Comparison of ENCODE assay signal across 8 cellular contexts in the genomic region with DNA sequence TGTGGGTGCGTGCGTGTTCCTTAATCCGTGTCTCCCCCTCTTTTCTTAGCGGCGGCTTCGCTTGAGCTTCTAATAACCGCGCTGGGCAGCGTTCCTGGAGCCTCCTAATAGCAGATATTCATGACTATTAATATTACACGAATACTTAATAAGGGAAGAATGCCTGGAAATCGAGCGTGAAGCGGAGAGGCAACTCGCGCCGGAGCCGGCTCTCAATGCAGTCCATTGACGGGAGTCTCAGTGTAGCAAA. TPM values are rescaled to one million over a fixed set of nuclear protein-coding genes. Genes with fewer than 3 reads are reported as not detected.
DNase-seq lines count a peak whose midpoint lies in the region; ATAC-seq and TF ChIP-seq lines count a peak whose summit lies in the region.

No MANE protein-coding gene starts in this region.

- intact Hi-C loops in adrenal gland (cut with DNase I): loop anchor here in 1 of 2 donors (10.0 kb wide), 1 partner anchor 377 kb away; no protein-coding TSS in a partner anchor

- TF ChIP-seq CTCF in BE2C (IDR thresholded peaks at IDR 0.05; ENCODE audit: low read depth, low read length) (no peak), HEK293 (tag by site-specific recombination; IDR thresholded peaks at IDR 0.05) (no peak; the same call in 1 of the 2 replicates), adrenal gland (IDR thresholded peaks at IDR 0.05) (no peak)

- H3K36me3 ChIP-seq in BE2C: no peaks in the 10 kb centered on the region
- peaks cover 0 to 20% of the 10 kb centered on the region in 2 experiments; a peak in 1 of 3 replicates for H3K36me3 ChIP-seq in HEK293 (ENCODE audit: control insufficient read depth in 2 of 2, insufficient read depth in 1 of 2, low read length in 2 of 2)
- no peaks in the 10 kb centered on the region for H3K36me3 ChIP-seq in adrenal gland (replicated peaks in 1 of 2)
- no peaks in the 10 kb centered on the region for H3K36me3 ChIP-seq in thymus (ENCODE audit: control insufficient read depth, insufficient read depth)

- no peaks in the 10 kb centered on the region for H3K4me1 ChIP-seq in BE2C
- peaks cover 17% of the 10 kb centered on the region for H3K4me1 ChIP-seq in HEK293 (ENCODE audit: control insufficient read depth, insufficient read depth, low read length)
- H3K4me1 ChIP-seq in adrenal gland (replicated peaks in 1 of 2): peaks cover 19 to 25% of the 10 kb centered on the region in 2 donors
- peaks cover 7% of the 10 kb centered on the region for H3K4me1 ChIP-seq in thymus (ENCODE audit: control insufficient read depth, insufficient read depth, low read length)

- ATAC-seq in HG03039 (IDR thresholded peaks at IDR 0.05; ENCODE audit: unreplicated experiment): no peak

- POLR2A ChIA-PET in HEK293 (lab: Yijun Ruan, JAX): interaction anchor here (0.6 to 5.5 kb wide), 7 partner anchors 6 to 378 kb away, joined by 4 to 112 read pairs (median 7); no protein-coding TSS in a partner anchor

- WGBS in adrenal gland, 4 donors: 0 to 2% (median 1%) methylated on average over 18 of the region's 18 CpGs
- under 1% methylated on average over 18 of the region's 18 CpGs for WGBS in thymus

- H3K27ac ChIP-seq in HEK293 (ENCODE audit: extremely low read depth, low read depth, low read length): peak overlapping the region; percentile 99
- peak overlapping the region in 2 of 5 donors; percentile 18 to 31 for H3K27ac ChIP-seq in adrenal gland
- H3K27ac ChIP-seq in thymus (ENCODE audit: low read depth): no peak overlapping the region

- TF ChIP-seq POLR2A in adrenal gland (IDR thresholded peaks at IDR 0.05): no peak

- H3K27me3 ChIP-seq in BE2C: peaks cover 95% of the 10 kb centered on the region
- peaks cover 72% of the 10 kb centered on the region for H3K27me3 ChIP-seq in adrenal gland
- peaks cover 81% of the 10 kb centered on the region for H3K27me3 ChIP-seq in thymus (ENCODE audit: control insufficient read depth, insufficient read depth)

- CTCF ChIA-PET in HEK293 (lab: Yijun Ruan, JAX): interaction anchor here (0.6 to 0.8 kb wide), 2 partner anchors 60 to 945 kb away, joined by 3 read pairs; no protein-coding TSS in a partner anchor

- peak overlapping the region; percentile 42 for H3K4me3 ChIP-seq in BE2C (ENCODE audit: low read depth, low read length)
- H3K4me3 ChIP-seq in HEK293 (ENCODE audit: low read depth, low read length): peak overlapping the region; percentile 88
- peak overlapping the region in 3 of 4 donors; percentile 50 to 87 (median 62) for H3K4me3 ChIP-seq in adrenal gland
- H3K4me3 ChIP-seq in thymus (ENCODE audit: low read length): peak overlapping the region; percentile 61

- no peak for DNase-seq in BE2C
- peak in 4 of 7 donors; percentile 30 to 67 (median 42) for DNase-seq in adrenal gland
- peak; percentile 20 for DNase-seq in kidney glomerular epithelial cell (lab: John Stamatoyannopoulos, UW)
- no peak for DNase-seq in NCI-H226
- no peak for DNase-seq in C1 segment of cervical spinal cord (lab: John Stamatoyannopoulos, UW)

- H3K9me3 ChIP-seq in BE2C (no peaks in the 10 kb centered on the region), HEK293 (ENCODE audit: control insufficient read depth, insufficient read depth, low read depth, low read length) (no peaks in the 10 kb centered on the region), adrenal gland (replicated peaks in 1 of 3) (no peaks in the 10 kb centered on the region), thymus (ENCODE audit: control insufficient read depth) (peaks cover 6% of the 10 kb centered on the region)

TF ChIP-seq in HEK293, 187 proteins besides CTCF, POLR2A, EP300 and RAD21:
- no peak for TF ChIP-seq ZBTB8A (tag by site-specific recombination; IDR thresholded peaks at IDR 0.05)
- TF ChIP-seq ZNF623 (tag by site-specific recombination; IDR thresholded peaks at IDR 0.05): no peak
- TF ChIP-seq MEIS1 (CRISPR knock-in tag; IDR thresholded peaks at IDR 0.05; ENCODE audit: borderline replicate concordance): no peak
- no peak for TF ChIP-seq ZNF473 (tag by site-specific recombination; IDR thresholded peaks at IDR 0.05)
- TF ChIP-seq ZIC2 (tag by site-specific recombination; IDR thresholded peaks at IDR 0.05): no peak
- TF ChIP-seq ZNF654 (tag by site-specific recombination; IDR thresholded peaks at IDR 0.05; ENCODE audit: low read depth): no peak
- 0 out of 2 replicates have a peak, but pooled peaks have one; percentile 39 for TF ChIP-seq ZNF335 (tag by site-specific recombination; conservative IDR thresholded peaks at IDR 0.05)
- TF ChIP-seq ZFP37 (tag by site-specific recombination; IDR thresholded peaks at IDR 0.05): 0 out of 2 replicates have a peak, but pooled peaks have one; percentile 57
- TF ChIP-seq ZNF561 (tag by site-specific recombination; IDR thresholded peaks at IDR 0.05; ENCODE audit: borderline replicate concordance): peak; percentile 18; the same call in 1 of the 2 replicates
- no peak for TF ChIP-seq ZNF529 (tag by site-specific recombination; IDR thresholded peaks at IDR 0.05; ENCODE audit: insufficient replicate concordance)
- TF ChIP-seq KLF1 (tag by site-specific recombination; IDR thresholded peaks at IDR 0.05): no peak
- TF ChIP-seq SP7 (tag by site-specific recombination; IDR thresholded peaks at IDR 0.05): 0 out of 2 replicates have a peak, but pooled peaks have one; percentile 26
- TF ChIP-seq IKZF3 (tag by site-specific recombination; IDR thresholded peaks at IDR 0.05): no peak
- TF ChIP-seq, protein P1, sequence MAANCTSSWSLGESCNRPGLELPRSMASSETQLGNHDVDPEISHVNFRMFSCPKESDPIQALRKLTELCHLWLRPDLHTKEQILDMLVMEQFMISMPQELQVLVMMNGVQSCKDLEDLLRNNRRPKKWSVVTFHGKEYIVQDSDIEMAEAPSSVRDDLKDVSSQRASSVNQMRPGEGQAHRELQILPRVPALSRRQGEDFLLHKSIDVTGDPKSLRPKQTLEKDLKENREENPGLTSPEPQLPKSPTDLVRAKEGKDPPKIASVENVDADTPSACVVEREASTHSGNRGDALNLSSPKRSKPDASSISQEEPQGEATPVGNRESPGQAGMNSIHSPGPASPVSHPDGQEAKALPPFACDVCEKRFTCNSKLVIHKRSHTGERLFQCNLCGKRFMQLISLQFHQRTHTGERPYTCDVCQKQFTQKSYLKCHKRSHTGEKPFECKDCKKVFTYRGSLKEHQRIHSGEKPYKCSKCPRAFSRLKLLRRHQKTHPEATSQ (tag by site-specific recombination; IDR thresholded peaks at IDR 0.05): no peak
- no peak for TF ChIP-seq MYNN (tag by site-specific recombination; IDR thresholded peaks at IDR 0.05; ENCODE audit: borderline replicate concordance)
- TF ChIP-seq BCL11A (tag by site-specific recombination; IDR thresholded peaks at IDR 0.05; ENCODE audit: low read depth): no peak
- 0 out of 2 replicates have a peak, but pooled peaks have one; percentile 14 for TF ChIP-seq ZNF600 (tag by site-specific recombination; IDR thresholded peaks at IDR 0.05)
- no peak for TF ChIP-seq ZEB2 (tag by site-specific recombination; IDR thresholded peaks at IDR 0.05)
- TF ChIP-seq YY1 (tag by site-specific recombination; IDR thresholded peaks at IDR 0.05): 0 out of 2 replicates have a peak, but pooled peaks have one; percentile 1
- no peak for TF ChIP-seq REPIN1 (tag by site-specific recombination; IDR thresholded peaks at IDR 0.05; ENCODE audit: low read depth)

RNA-seq across cellular contexts. Expression of a gene that starts 3.0 kb away (rescaled TPM):
- polyA plus RNA-seq in BE2C (2012; ENCODE audit: insufficient read depth, insufficient read length, low read depth): 1.6 TPM
- under 1 TPM in 6 of 8 donors, not detected in 2; 0.23 to 0.84 (median 0.60) TPM for total RNA-seq in adrenal gland
- polyA plus RNA-seq in adrenal gland (under 1 TPM; 0.18 to 0.72 (median 0.30) TPM), thymus (2.9 TPM)

Comparison
In these comparisons a context has a peak if more than half of its experiments do, and no peak if none do; other contexts are left out.
1. DNase-seq: peak in adrenal gland (4 of 7) and kidney glomerular epithelial cell (single experiment); none in BE2C (single experiment), NCI-H226 (single experiment) and C1 segment of cervical spinal cord (0 of 14).
2. Peak in every context shown above with its lines, with median percentiles within 50 percentile points of each other: H3K4me3 ChIP-seq.